Comparison of ENCODE assay signal across 1 cellular context in the genomic region with DNA sequence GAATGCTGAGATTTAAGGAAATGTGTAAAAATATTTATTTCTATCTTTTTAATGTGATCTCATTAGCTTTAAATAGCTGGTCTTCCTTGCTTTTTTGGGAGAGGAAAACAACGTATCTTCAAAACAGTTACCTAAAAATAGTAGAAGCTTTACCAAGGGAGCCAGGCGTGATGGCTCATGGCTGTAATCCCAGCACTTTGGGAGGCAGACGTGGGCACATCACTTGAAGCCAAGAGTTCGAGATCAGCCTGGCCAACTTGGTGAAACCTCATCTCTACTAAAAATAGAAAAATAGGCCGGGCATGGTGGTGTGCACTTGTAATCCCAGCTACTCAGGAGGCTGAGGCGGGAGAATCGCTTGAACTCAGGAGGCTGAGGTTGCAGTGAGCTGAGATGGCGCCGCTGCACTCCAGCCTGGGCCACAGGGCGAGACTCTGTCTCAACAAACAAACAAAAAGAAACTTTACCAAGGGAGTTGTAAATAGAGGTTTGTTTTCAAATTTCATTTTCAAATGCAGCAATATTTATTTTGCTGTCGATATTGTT.
TF ChIP-seq lines count a peak whose summit lies in the region.

No MANE protein-coding gene starts in this region.

TF ChIP-seq in IMR-90, 13 proteins besides CTCF, POLR2A, EP300 and RAD21:
- TF ChIP-seq RCOR1 (IDR thresholded peaks at IDR 0.05; ENCODE audit: insufficient replicate concordance, low read length) (no peak), MXI1 (IDR thresholded peaks at IDR 0.05; ENCODE audit: borderline replicate concordance, low read depth, low read length) (no peak), BHLHE40 (IDR thresholded peaks at IDR 0.05; ENCODE audit: low read depth, low read length) (no peak), MAZ (IDR thresholded peaks at IDR 0.05; ENCODE audit: borderline replicate concordance, low read depth, low read length) (no peak), NFE2L2 (IDR thresholded peaks at IDR 0.05; ENCODE audit: low read depth, low read length) (no peak), MAFK (IDR thresholded peaks at IDR 0.05; ENCODE audit: low read depth, low read length) (no peak), CEBPB (IDR thresholded peaks at IDR 0.05; ENCODE audit: low read depth, low read length) (no peak), FOS (IDR thresholded peaks at IDR 0.05; ENCODE audit: low read depth, low read length) (no peak)
- TF ChIP-seq, protein P1, sequence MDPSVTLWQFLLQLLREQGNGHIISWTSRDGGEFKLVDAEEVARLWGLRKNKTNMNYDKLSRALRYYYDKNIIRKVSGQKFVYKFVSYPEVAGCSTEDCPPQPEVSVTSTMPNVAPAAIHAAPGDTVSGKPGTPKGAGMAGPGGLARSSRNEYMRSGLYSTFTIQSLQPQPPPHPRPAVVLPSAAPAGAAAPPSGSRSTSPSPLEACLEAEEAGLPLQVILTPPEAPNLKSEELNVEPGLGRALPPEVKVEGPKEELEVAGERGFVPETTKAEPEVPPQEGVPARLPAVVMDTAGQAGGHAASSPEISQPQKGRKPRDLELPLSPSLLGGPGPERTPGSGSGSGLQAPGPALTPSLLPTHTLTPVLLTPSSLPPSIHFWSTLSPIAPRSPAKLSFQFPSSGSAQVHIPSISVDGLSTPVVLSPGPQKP (IDR thresholded peaks at IDR 0.05; ENCODE audit: borderline replicate concordance, low read depth, low read length), result no peak
